Comparison of ENCODE assay signal across 9 cellular contexts in the genomic region with DNA sequence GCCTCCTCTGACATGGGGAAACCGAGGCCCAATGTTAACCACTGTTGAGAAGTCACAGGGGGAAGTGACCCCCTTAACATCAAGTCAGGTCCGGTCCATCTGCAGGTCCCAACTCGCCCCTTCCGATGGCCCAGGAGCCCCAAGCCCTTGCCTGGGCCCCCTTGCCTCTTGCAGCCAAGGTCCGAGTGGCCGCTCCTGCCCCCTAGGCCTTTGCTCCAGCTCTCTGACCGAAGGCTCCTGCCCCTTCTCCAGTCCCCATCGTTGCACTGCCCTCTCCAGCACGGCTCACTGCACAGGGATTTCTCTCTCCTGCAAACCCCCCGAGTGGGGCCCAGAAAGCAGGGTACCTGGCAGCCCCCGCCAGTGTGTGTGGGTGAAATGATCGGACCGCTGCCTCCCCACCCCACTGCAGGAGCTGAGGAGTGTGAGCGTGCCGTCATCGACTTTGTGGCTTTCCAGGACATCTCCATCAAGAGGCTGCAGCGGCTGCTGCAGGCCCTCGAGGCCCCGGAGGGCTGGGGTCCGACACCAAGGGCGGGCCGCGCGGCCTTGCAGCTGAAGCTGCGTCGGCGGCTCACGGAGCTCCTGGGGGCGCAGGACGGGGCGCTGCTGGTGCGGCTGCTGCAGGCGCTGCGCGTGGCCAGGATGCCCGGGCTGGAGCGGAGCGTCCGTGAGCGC. TPM values are rescaled to one million over a fixed set of nuclear protein-coding genes. Genes with fewer than 3 reads are reported as not detected.
A peak's percentile ranks its signal among the peaks of the same experiment; 100 is the strongest.
DNase-seq lines count a peak whose midpoint lies in the region; ATAC-seq, FAIRE-seq and TF ChIP-seq lines count a peak whose summit lies in the region.
"Had no signal": no experiment of that assay in that cellular context is flagged by ENCODE, and none has a peak within 500 bp of the region (broad histone marks: within the 10 kb centered on the region; RNA-seq: fewer than 3 reads in every experiment).

No MANE protein-coding gene starts in this region.

- peaks cover 4% of the 10 kb centered on the region for H3K4me1 Mint-ChIP-seq in endothelial cell (ENCODE audit: unreplicated experiment)
- H3K4me1 Mint-ChIP-seq in stimulated activated effector memory CD8-positive, alpha-beta T cell treated with anti-CD3 and anti-CD28 coated beads, Interleukin-12 subunit alpha, Interleukin-12 subunit beta, amount 100 ng/mL, for 72 hours, result peaks cover 43% of the 10 kb centered on the region

- H3K27ac Mint-ChIP-seq in endothelial cell (ENCODE audit: unreplicated experiment), result no peak overlapping the region
- peak overlapping the region; percentile 67 for H3K27ac Mint-ChIP-seq in stimulated activated effector memory CD8-positive, alpha-beta T cell treated with anti-CD3 and anti-CD28 coated beads, Interleukin-12 subunit alpha, Interleukin-12 subunit beta, amount 100 ng/mL, for 72 hours

- ATAC-seq in stimulated activated effector memory CD8-positive, alpha-beta T cell treated with anti-CD3 and anti-CD28 coated beads, Interleukin-12 subunit alpha, Interleukin-12 subunit beta, amount 100 ng/mL, for 72 hours, result no peak
- no peak for ATAC-seq in HG03095 (IDR thresholded peaks at IDR 0.05; ENCODE audit: unreplicated experiment)

- H3K27me3 Mint-ChIP-seq in endothelial cell (ENCODE audit: unreplicated experiment), result peaks cover 12% of the 10 kb centered on the region

- H3K9me3 Mint-ChIP-seq in endothelial cell (ENCODE audit: unreplicated experiment), result no peaks in the 10 kb centered on the region
- no peaks in the 10 kb centered on the region for H3K9me3 Mint-ChIP-seq in stimulated activated effector memory CD8-positive, alpha-beta T cell treated with anti-CD3 and anti-CD28 coated beads, Interleukin-12 subunit alpha, Interleukin-12 subunit beta, amount 100 ng/mL, for 72 hours

- DNase-seq in HTR-8/SVneo (ENCODE audit: insufficient read length, low spot score) (no peak), endothelial cell (ENCODE audit: low spot score) (peak; percentile 8), cortex of kidney (lab: John Stamatoyannopoulos, UW) (no peak)
- DNase-seq in stimulated activated effector memory CD8-positive, alpha-beta T cell treated with anti-CD3 and anti-CD28 coated beads, Interleukin-12 subunit alpha, Interleukin-12 subunit beta, amount 100 ng/mL, for 72 hours (ENCODE audit: low spot score in 2 of 2), result peak in 1 of 2 donors; percentile 51
- DNase-seq: activated CD8-positive, alpha-beta memory T cell treated with anti-CD3 and anti-CD28 coated beads, Interleukin-2, amount 50 U/mL, for 48 hours; effector CD8-positive, alpha-beta T cell; NCI-H187 had no signal

- peak; percentile 23 for FAIRE-seq in HTR-8/SVneo (lab: Jason Lieb, UNC)
- FAIRE-seq: islet of Langerhans had no signal

- no peak for TF ChIP-seq CTCF in endothelial cell (IDR thresholded peaks at IDR 0.05; ENCODE audit: unreplicated experiment)

- peaks cover 4% of the 10 kb centered on the region for H3K36me3 Mint-ChIP-seq in endothelial cell (ENCODE audit: low read depth, unreplicated experiment)
- peaks cover 59% of the 10 kb centered on the region for H3K36me3 Mint-ChIP-seq in stimulated activated effector memory CD8-positive, alpha-beta T cell treated with anti-CD3 and anti-CD28 coated beads, Interleukin-12 subunit alpha, Interleukin-12 subunit beta, amount 100 ng/mL, for 72 hours

- H3K4me3 Mint-ChIP-seq in endothelial cell (ENCODE audit: unreplicated experiment), result no peak overlapping the region
- H3K4me3 Mint-ChIP-seq in stimulated activated effector memory CD8-positive, alpha-beta T cell treated with anti-CD3 and anti-CD28 coated beads, Interleukin-12 subunit alpha, Interleukin-12 subunit beta, amount 100 ng/mL, for 72 hours, result peak overlapping the region; percentile 35

RNA-seq across cellular contexts. Expression of a gene that starts 1.6 kb away (rescaled TPM):
- not detected for total RNA-seq in endothelial cell (ENCODE audit: unreplicated experiment)

RNA-seq across cellular contexts. Expression of a gene that starts 9.8 kb away (rescaled TPM):
- total RNA-seq in endothelial cell (ENCODE audit: unreplicated experiment), result 33.4 TPM

RNA-seq across cellular contexts. Expression of a gene that starts 9.8 kb away (rescaled TPM):
- total RNA-seq in endothelial cell (ENCODE audit: unreplicated experiment), result 34.9 TPM

RNA-seq across cellular contexts. Expression of a gene that starts 38.5 kb away (rescaled TPM):
- total RNA-seq in endothelial cell (ENCODE audit: unreplicated experiment), result 8.1 TPM

RNA-seq across cellular contexts. Expression of a gene that starts 39.9 kb away (rescaled TPM):
- 20.2 TPM for total RNA-seq in endothelial cell (ENCODE audit: unreplicated experiment)
